Comparison of ENCODE assay signal across 17 cellular contexts in genomic region chr2:128282246-128282975, GRCh38. TPM values are rescaled to one million over a fixed set of nuclear protein-coding genes. Genes with fewer than 3 reads are reported as not detected.
DNase-seq lines count a peak whose midpoint lies in the region; ATAC-seq, FAIRE-seq and TF ChIP-seq lines count a peak whose summit lies in the region.
"Had no signal": no experiment of that assay in that cellular context is flagged by ENCODE, and none has a peak within 500 bp of the region (broad histone marks: within the 10 kb centered on the region; RNA-seq: fewer than 3 reads in every experiment).

No MANE protein-coding gene starts in this region.

- DNase-seq in breast epithelium (ENCODE audit: low spot score in 2 of 2) (no peak), MCF 10A (ENCODE audit: unreplicated experiment) (no peak), heart left ventricle (peak in 3 of 5 donors; percentile 20 to 67 (median 37)), omental fat pad (ENCODE audit: low spot score) (no peak), H7 (no peak), small intestine (no peak)
- DNase-seq: activated CD4-positive, alpha-beta T cell treated with anti-CD3 and anti-CD28 coated beads, Interleukin-2, amount 10 ng/mL, durations not matched to agents 24 days and 14 days; activated gamma-delta T cell; DMS53; PC-3 had no signal

- no peak for TF ChIP-seq POLR2A in breast epithelium (IDR thresholded peaks at IDR 0.05)
- no peak for TF ChIP-seq POLR2A in heart left ventricle (IDR thresholded peaks at IDR 0.05)

- no TSS peak for BruUV-seq in MCF 10A (replicated peaks; lab: Mats Ljungman, UMichigan)

- H3K4me3 Mint-ChIP-seq in MCF 10A (ENCODE audit: unreplicated experiment), result no peak overlapping the region
- H3K4me3 Mint-ChIP-seq: activated CD4-positive, alpha-beta T cell treated with anti-CD3 and anti-CD28 coated beads, Interleukin-2, amount 10 ng/mL, durations not matched to agents 24 days and 14 days; T-helper 1 cell treated with Interleukin-12 subunit alpha and Interleukin-12 subunit beta and Interleukin-4 antibody, amounts not matched to agents 30 μg/mL and 1 μg/mL, for 36 hours had no signal

- peaks cover 11 to 13% of the 10 kb centered on the region in 2 donors for H3K4me1 ChIP-seq in breast epithelium
- peaks cover 0 to 76% (median 53%) of the 10 kb centered on the region in 12 donors for H3K4me1 ChIP-seq in heart left ventricle
- H3K4me1 ChIP-seq in small intestine (ENCODE audit: control insufficient read depth in 2 of 2, insufficient read depth in 1 of 2, low read depth in 1 of 2, low read length in 1 of 2), result no peaks in the 10 kb centered on the region

- POLR2A ChIA-PET in MCF 10A (lab: Yijun Ruan, JAX), result no interaction called here

- FAIRE-seq in small intestine (lab: Jason Lieb, UNC), result no peak
- FAIRE-seq: A204.1, bronchial epithelial cell had no signal

- peaks cover 12% of the 10 kb centered on the region for H3K36me3 Mint-ChIP-seq in MCF 10A (ENCODE audit: insufficient read depth, unreplicated experiment)

- no peaks in the 10 kb centered on the region for H3K4me1 Mint-ChIP-seq in MCF 10A (ENCODE audit: insufficient read depth, unreplicated experiment)

- ATAC-seq in heart left ventricle (peak in 3 of 4 donors; percentile 0 to 15 (median 6)), omental fat pad (ENCODE audit: low FRiP score) (peak; percentile 18), HG03439 (IDR thresholded peaks at IDR 0.05; ENCODE audit: unreplicated experiment) (no peak), GM21381 (IDR thresholded peaks at IDR 0.05; ENCODE audit: unreplicated experiment) (no peak)

- H3K27ac Mint-ChIP-seq in MCF 10A (ENCODE audit: low read depth, unreplicated experiment), result no peak overlapping the region
- H3K27ac Mint-ChIP-seq: activated CD4-positive, alpha-beta T cell treated with anti-CD3 and anti-CD28 coated beads, Interleukin-2, amount 10 ng/mL, durations not matched to agents 24 days and 14 days; T-helper 1 cell treated with Interleukin-12 subunit alpha and Interleukin-12 subunit beta and Interleukin-4 antibody, amounts not matched to agents 30 μg/mL and 1 μg/mL, for 36 hours had no signal

- no peaks in the 10 kb centered on the region for H3K36me3 ChIP-seq in breast epithelium
- H3K36me3 ChIP-seq in heart left ventricle, result no peaks in the 10 kb centered on the region
- peaks cover 1% of the 10 kb centered on the region; the same call in 1 of the 2 replicates for H3K36me3 ChIP-seq in H7 (replicated peaks; ENCODE audit: control insufficient read depth, insufficient read depth, low read length)
- H3K36me3 ChIP-seq in small intestine (ENCODE audit: control insufficient read depth in 2 of 2, insufficient read depth in 2 of 2, low read length in 2 of 2), result no peaks in the 10 kb centered on the region

- H3K4me3 ChIP-seq in breast epithelium (peak overlapping the region in 2 of 3 donors; percentile 12 to 46), heart left ventricle (no peak overlapping the region), H7 (ENCODE audit: insufficient read depth, low read depth, low read length) (no peak overlapping the region), small intestine (ENCODE audit: low read depth in 1 of 2, low read length in 2 of 2) (no peak overlapping the region)
- H3K4me3 ChIP-seq: esophagus muscularis mucosa, smooth muscle cell had no signal

- intact Hi-C loops in breast epithelium (cut with DNase I; ENCODE audit: low total_unique reads) (no loop called here), MCF 10A (cut with micrococcal nuclease) (no loop called here), heart left ventricle (cut with DNase I) (loop anchor here in 1 of 10 donors (5.0 kb wide), 1 partner anchor 35 kb away; the partner anchor contains the start of gene HS6ST1)

- H3K27ac ChIP-seq in breast epithelium (peak overlapping the region; percentile 40 to 80), heart left ventricle (peak overlapping the region in 7 of 12 donors; percentile 2 to 49 (median 34)), small intestine (ENCODE audit: low read depth in 1 of 2, low read length in 1 of 2) (no peak overlapping the region)

- 63 to 71% (median 70%) methylated on average over 19 to 24 of the region's 24 CpGs for WGBS in heart left ventricle, 4 donors
- WGBS in small intestine, 3 donors, result 72 to 89% (median 82%) methylated on average over 20 to 24 of the region's 24 CpGs

- H3K9me3 ChIP-seq in breast epithelium (no peaks in the 10 kb centered on the region), heart left ventricle (no peaks in the 10 kb centered on the region), small intestine (ENCODE audit: control insufficient read depth, low read depth) (no peaks in the 10 kb centered on the region)
- H3K9me3 ChIP-seq: esophagus muscularis mucosa had no signal

- H3K27me3 Mint-ChIP-seq in MCF 10A (ENCODE audit: insufficient read depth, unreplicated experiment), result no peaks in the 10 kb centered on the region
- H3K27me3 Mint-ChIP-seq: activated CD4-positive, alpha-beta T cell treated with anti-CD3 and anti-CD28 coated beads, Interleukin-2, amount 10 ng/mL, durations not matched to agents 24 days and 14 days had no signal

- CTCF ChIA-PET in MCF 10A (lab: Yijun Ruan, JAX), result interaction anchor here (0.6 to 0.9 kb wide), 3 partner anchors 19 to 44 kb away, joined by 3 to 4 read pairs (median 3); no protein-coding TSS in a partner anchor

- TF ChIP-seq CTCF in breast epithelium (IDR thresholded peaks at IDR 0.05) (no peak), MCF 10A (IDR thresholded peaks at IDR 0.05; ENCODE audit: unreplicated experiment) (no peak), heart left ventricle (IDR thresholded peaks at IDR 0.05) (no peak), omental fat pad (IDR thresholded peaks at IDR 0.05) (no peak)

- H3K9me3 Mint-ChIP-seq in MCF 10A (ENCODE audit: unreplicated experiment), result no peaks in the 10 kb centered on the region
- H3K9me3 Mint-ChIP-seq: activated CD4-positive, alpha-beta T cell treated with anti-CD3 and anti-CD28 coated beads, Interleukin-2, amount 10 ng/mL, durations not matched to agents 24 days and 14 days; T-helper 1 cell treated with Interleukin-12 subunit alpha and Interleukin-12 subunit beta and Interleukin-4 antibody, amounts not matched to agents 30 μg/mL and 1 μg/mL, for 36 hours had no signal

- H3K27me3 ChIP-seq in breast epithelium (no peaks in the 10 kb centered on the region), heart left ventricle (no peaks in the 10 kb centered on the region), H7 (ENCODE audit: control insufficient read depth, insufficient read depth, low read length) (no peaks in the 10 kb centered on the region), small intestine (ENCODE audit: control insufficient read depth in 2 of 2, insufficient read depth in 2 of 2, low read length in 2 of 2) (no peaks in the 10 kb centered on the region)
- H3K27me3 ChIP-seq: esophagus muscularis mucosa had no signal

RNA-seq across cellular contexts. Expression of gene HS6ST1, which starts 36.3 kb away (rescaled TPM):
- total RNA-seq in breast epithelium (10 to 100 TPM; 15.7 to 38.6 (median 29.8) TPM), MCF 10A (2022) (9.6 and 11.4 TPM in 2 replicates), heart left ventricle (10 to 100 TPM; 18.1 to 87.3 (median 24.9) TPM), omental fat pad (10 to 100 TPM; 17.8 to 28.9 (median 24.3) TPM)
- polyA plus RNA-seq in heart left ventricle (10 to 100 TPM; 15.6 to 26.5 TPM), small intestine (10 to 100 TPM in 1 of 3 donors, 1 to 10 TPM in 2; 4.0 to 20.7 (median 6.5) TPM)
- 76.3 and 102 TPM in 2 replicates for total RNA-seq in H7 (2014; rRNA removed; shearing (Covaris generic))

Comparison
In these comparisons a context has a peak if more than half of its experiments do, and no peak if none do; other contexts are left out.
1. DNase-seq: peak in heart left ventricle (3 of 5); none in breast epithelium (0 of 2), MCF 10A (single experiment), omental fat pad (single experiment), H7 (single experiment) and small intestine (single experiment).
2. H3K27ac ChIP-seq: peak in breast epithelium (2 of 2) and heart left ventricle (7 of 12); none in small intestine (0 of 2).
3. H3K4me3 ChIP-seq: peak in breast epithelium (2 of 3); none in heart left ventricle (0 of 12), H7 (single experiment) and small intestine (0 of 2).
4. ATAC-seq: peak in heart left ventricle (3 of 4) and omental fat pad (single experiment); none in HG03439 (single experiment) and GM21381 (single experiment).